ENCODE assay signal across 1 cellular context in genomic region chr12:56299853-56300643, GRCh38.
TF ChIP-seq lines count a peak whose summit lies in the region.

TSS of gene CS (minus strand) at chr12:56300330. CDS start at chr12:56300201, 129 bp downstream.

TF ChIP-seq in H1, 55 proteins besides CTCF, POLR2A, EP300 and RAD21 (continued from another document):
- TF ChIP-seq RNF2 (IDR thresholded peaks at IDR 0.05; ENCODE audit: borderline replicate concordance, low read depth, low read length, missing control alignments, poor library complexity, severe bottlenecking) (no peak), EGR1 (IDR thresholded peaks at IDR 0.05; ENCODE audit: borderline replicate concordance, low read depth, low read length) (no peak), KDM4A (IDR thresholded peaks at IDR 0.05; ENCODE audit: low read depth, low read length, severe bottlenecking) (peak; percentile 51), GTF2F1 (IDR thresholded peaks at IDR 0.05; ENCODE audit: borderline replicate concordance, low read depth, low read length) (no peak), TAF1 (IDR thresholded peaks at IDR 0.05; ENCODE audit: low read depth, low read length) (peak; percentile 86), CTBP2 (IDR thresholded peaks at IDR 0.05; ENCODE audit: borderline replicate concordance, insufficient read depth, insufficient read length, low read length) (no peak), ASH2L (IDR thresholded peaks at IDR 0.05; ENCODE audit: low read length) (peak; percentile 51), NANOG (IDR thresholded peaks at IDR 0.05; ENCODE audit: insufficient read depth, low read depth, low read length, poor library complexity, severe bottlenecking) (peak; percentile 74), SRF (IDR thresholded peaks at IDR 0.05; ENCODE audit: low read depth, low read length) (peak; percentile 25; the same call in 1 of the 2 replicates), CHD2 (IDR thresholded peaks at IDR 0.05; ENCODE audit: low read length) (0 out of 2 replicates have a peak, but pooled peaks have one; percentile 29), CREB1 (IDR thresholded peaks at IDR 0.05) (peak; percentile 56), POU5F1 (IDR thresholded peaks at IDR 0.05; ENCODE audit: low read depth, low read length) (no peak), SP1 (IDR thresholded peaks at IDR 0.05; ENCODE audit: low read depth, low read length) (peak; percentile 86), SAP30 (IDR thresholded peaks at IDR 0.05; ENCODE audit: insufficient read depth, insufficient replicate concordance, low read length) (no peak), CEBPB (IDR thresholded peaks at IDR 0.05; ENCODE audit: low read depth, low read length) (no peak), CHD7 (IDR thresholded peaks at IDR 0.05; ENCODE audit: insufficient replicate concordance, low read length) (no peak), CBX5 (IDR thresholded peaks at IDR 0.05; ENCODE audit: low read depth, low read length) (no peak), HDAC2 (IDR thresholded peaks at IDR 0.05; ENCODE audit: borderline replicate concordance in 1 of 2, low read depth in 2 of 2, low read length in 2 of 2) (0 out of 4 replicates have a peak, but pooled peaks of 1 of the 2 experiments have one; percentile 64), TAF7 (optimal IDR thresholded peaks at IDR 0.05; ENCODE audit: borderline replicate concordance, low read depth, low read length) (no peak), RBBP5 (IDR thresholded peaks at IDR 0.05; ENCODE audit: borderline replicate concordance, low read depth, low read length) (peak; percentile 56; the same call in 1 of the 2 replicates), BRCA1 (IDR thresholded peaks at IDR 0.05; ENCODE audit: low read depth, low read length) (no peak), TEAD4 (IDR thresholded peaks at IDR 0.05; ENCODE audit: low read depth, low read length) (no peak), JUND (IDR thresholded peaks at IDR 0.05; ENCODE audit: low read length) (no peak), SIN3A (conservative IDR thresholded peaks at IDR 0.05 in 1 of 2, IDR thresholded peaks at IDR 0.05 in 1 of 2; ENCODE audit: low read depth in 1 of 2, low read length in 2 of 2) (peak; percentile 55 to 84; a peak in 2 of 4 replicates), FOSL1 (IDR thresholded peaks at IDR 0.05; ENCODE audit: insufficient read depth, low read depth, low read length) (no peak), EZH2 (IDR thresholded peaks at IDR 0.05; ENCODE audit: low read depth, low read length, severe bottlenecking) (no peak), TBP (IDR thresholded peaks at IDR 0.05; ENCODE audit: low read depth, low read length) (peak; percentile 67), SP2 (IDR thresholded peaks at IDR 0.05; ENCODE audit: low read length) (0 out of 2 replicates have a peak, but pooled peaks have one; percentile 12), SP4 (IDR thresholded peaks at IDR 0.05; ENCODE audit: low read length) (peak; percentile 92; the same call in 1 of the 2 replicates), KDM1A (IDR thresholded peaks at IDR 0.05; ENCODE audit: borderline replicate concordance, low read length) (no peak), KDM5A (IDR thresholded peaks at IDR 0.05; ENCODE audit: low read length) (no peak), ZNF274 (IDR thresholded peaks at IDR 0.05; ENCODE audit: borderline replicate concordance, extremely low read depth, low read length) (no peak), MAX (IDR thresholded peaks at IDR 0.05) (peak; percentile 68), NRF1 (IDR thresholded peaks at IDR 0.05; ENCODE audit: low read depth, low read length) (no peak), PHF8 (conservative IDR thresholded peaks at IDR 0.05; ENCODE audit: low read depth, low read length) (peak; percentile 54), YY1 (IDR thresholded peaks at IDR 0.05; ENCODE audit: low read depth, low read length) (no peak), SIRT6 (IDR thresholded peaks at IDR 0.05; ENCODE audit: low read length) (no peak), SUZ12 (IDR thresholded peaks at IDR 0.05; ENCODE audit: low read length) (no peak), BACH1 (IDR thresholded peaks at IDR 0.05; ENCODE audit: low read length) (no peak), RXRA (IDR thresholded peaks at IDR 0.05; ENCODE audit: insufficient read depth, low read depth, low read length) (no peak), BCL11A (IDR thresholded peaks at IDR 0.05; ENCODE audit: low read depth in 2 of 2, low read length in 2 of 2) (no peak), TCF12 (IDR thresholded peaks at IDR 0.05; ENCODE audit: low read depth, low read length) (no peak)
TF ChIP-seq in H1: peak in this region for 16.
